9 cellular contexts compared by ENCODE assay signal in the genomic region with DNA sequence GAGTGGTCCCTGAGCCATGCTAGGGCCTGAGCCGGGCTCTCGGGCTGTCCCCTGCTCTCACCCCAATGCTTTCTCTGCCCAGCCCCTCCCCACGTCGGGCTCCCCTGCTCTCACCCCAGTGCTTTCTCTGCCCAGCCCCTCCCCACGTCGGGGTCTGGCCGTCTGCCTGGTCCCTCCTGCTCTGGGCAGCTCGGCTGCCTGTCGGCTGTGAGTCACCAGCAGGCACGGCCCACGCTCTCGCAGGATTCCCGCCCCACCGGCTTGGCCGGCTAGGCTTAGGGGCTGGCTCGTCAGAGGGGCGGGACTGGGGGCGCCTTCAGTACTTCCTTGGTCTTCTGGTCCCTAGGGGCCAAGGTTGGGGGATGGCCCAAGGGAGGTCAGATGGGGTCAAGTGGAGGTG. TPM values are rescaled to one million over a fixed set of nuclear protein-coding genes. Genes with fewer than 3 reads are reported as not detected.
DNase-seq lines count a peak whose midpoint lies in the region; ATAC-seq, FAIRE-seq and TF ChIP-seq lines count a peak whose summit lies in the region.
"Had no signal": no experiment of that assay in that cellular context is flagged by ENCODE, and none has a peak within 500 bp of the region (broad histone marks: within the 10 kb centered on the region; RNA-seq: fewer than 3 reads in every experiment).

No MANE protein-coding gene starts in this region.

- H3K9me3 ChIP-seq in psoas muscle (no peaks in the 10 kb centered on the region), A673 (ENCODE audit: low read depth, low read length, poor library complexity, severe bottlenecking) (peaks cover 5% of the 10 kb centered on the region), small intestine (ENCODE audit: control insufficient read depth, low read depth) (no peaks in the 10 kb centered on the region)

- POLR2A ChIA-PET in A673 (lab: Charles Lee; ENCODE audit: low non-redundant PET) = no interaction called here

- H3K27me3 ChIP-seq in psoas muscle (ENCODE audit: insufficient read depth in 3 of 3, low read length in 2 of 3) = peaks cover 0 to 39% (median 13%) of the 10 kb centered on the region in 3 donors
- no peaks in the 10 kb centered on the region for H3K27me3 ChIP-seq in A673 (replicated peaks; ENCODE audit: insufficient read depth, low read depth, low read length, poor library complexity)
- peaks cover 0 to 2% of the 10 kb centered on the region in 2 donors for H3K27me3 ChIP-seq in small intestine (ENCODE audit: control insufficient read depth in 2 of 2, insufficient read depth in 2 of 2, low read length in 2 of 2)
- H3K27me3 ChIP-seq: cardiac muscle cell had no signal

- DNase-seq in G401 (ENCODE audit: low spot score) (peak; percentile 55), amygdala (lab: John Stamatoyannopoulos, UW) (peak in 47 of 56 donors; percentile 16 to 83 (median 57)), cardiac septum (ENCODE audit: low spot score) (peak; percentile 85), psoas muscle (peak; percentile 61 to 63), A673 (ENCODE audit: low spot score) (no peak), small intestine (no peak), DMS153 treated with DMSO at 0.1 percent for 48 hours (lab: John Stamatoyannopoulos, UW; ENCODE audit: unreplicated experiment) (no peak)

- CTCF ChIA-PET in A673 (lab: Charles Lee) = no interaction called here

- ATAC-seq in psoas muscle (peak; percentile 42 to 52 (median 43)), HG03354 (IDR thresholded peaks at IDR 0.05; ENCODE audit: poor library complexity, severe bottlenecking, unreplicated experiment) (no peak)

- in situ Hi-C loops in G401 (cut with HindIII; ENCODE audit: low sequenced_read_pairs) = no loop called here

- TF ChIP-seq CTCF in psoas muscle (IDR thresholded peaks at IDR 0.05) (no peak), A673 (conservative IDR thresholded peaks at IDR 0.05; ENCODE audit: low read depth, low read length) (no peak)

- intact Hi-C loops in cardiac septum (cut with DNase I) = no loop called here
- intact Hi-C loops in psoas muscle (cut with DNase I) = no loop called here
- intact Hi-C loops in A673 (cut with micrococcal nuclease; ENCODE audit: unreplicated experiment) = no loop called here

- H3K4me3 ChIP-seq in psoas muscle = no peak overlapping the region
- H3K4me3 ChIP-seq in A673 (ENCODE audit: low read depth, low read length, poor library complexity, severe bottlenecking) = no peak overlapping the region
- H3K4me3 ChIP-seq in small intestine (ENCODE audit: low read depth in 1 of 2, low read length in 2 of 2) = no peak overlapping the region
- H3K4me3 ChIP-seq: cardiac muscle cell had no signal

- BruUV-seq in A673 (replicated peaks; lab: Mats Ljungman, UMichigan) = no TSS peak

- no peaks in the 10 kb centered on the region for H3K36me3 ChIP-seq in psoas muscle (ENCODE audit: insufficient read depth in 1 of 2, low read depth in 1 of 2)
- no peaks in the 10 kb centered on the region for H3K36me3 ChIP-seq in A673 (ENCODE audit: insufficient read depth, low read length, poor library complexity, severe bottlenecking)
- H3K36me3 ChIP-seq in small intestine (ENCODE audit: control insufficient read depth in 2 of 2, insufficient read depth in 2 of 2, low read length in 2 of 2) = no peaks in the 10 kb centered on the region
- H3K36me3 ChIP-seq: cardiac muscle cell had no signal

- no peak for FAIRE-seq in small intestine (lab: Jason Lieb, UNC)

- 38 to 50% (median 38%) methylated on average over 16 to 18 of the region's 18 CpGs for WGBS in psoas muscle, 3 donors
- 40 to 44% (median 40%) methylated on average over 16 to 18 of the region's 18 CpGs for WGBS in small intestine, 3 donors

- no peak overlapping the region for H3K27ac ChIP-seq in psoas muscle
- no peak overlapping the region for H3K27ac ChIP-seq in A673 (ENCODE audit: low read depth, low read length, poor library complexity, severe bottlenecking)
- H3K27ac ChIP-seq in small intestine (ENCODE audit: low read depth in 1 of 2, low read length in 1 of 2) = no peak overlapping the region
- H3K27ac ChIP-seq: cardiac muscle cell had no signal

- H3K4me1 ChIP-seq in psoas muscle (peaks cover 11% of the 10 kb centered on the region), A673 (ENCODE audit: insufficient read depth, low read length, poor library complexity, severe bottlenecking) (no peaks in the 10 kb centered on the region), small intestine (ENCODE audit: control insufficient read depth in 2 of 2, insufficient read depth in 1 of 2, low read depth in 1 of 2, low read length in 1 of 2) (peaks cover 2 to 3% of the 10 kb centered on the region in 2 donors)

RNA-seq across cellular contexts. Expression of gene BOK, which starts 3.3 kb away (rescaled TPM):
- total RNA-seq in G401 (2014; rRNA removed; shearing (Covaris generic)) = 26.9 and 36.3 TPM in 2 replicates
- 4.5 TPM for total RNA-seq in cardiac septum
- 1 to 10 TPM; 1.3 to 3.9 (median 3.2) TPM for total RNA-seq in psoas muscle
- 10 to 100 TPM in 1 of 3 donors, 1 to 10 TPM in 2; 1.3 to 12.8 (median 3.9) TPM for polyA plus RNA-seq in psoas muscle
- total RNA-seq in A673 (2021) = 2.7 and 4.0 TPM in 2 replicates
- 10 to 100 TPM in 2 of 3 donors, 1 to 10 TPM in 1; 4.5 to 15.5 (median 14.9) TPM for polyA plus RNA-seq in small intestine

RNA-seq across cellular contexts. Expression of gene STK25, which starts 53.4 kb away (rescaled TPM):
- 299 and 330 TPM in 2 replicates for total RNA-seq in G401 (2014; rRNA removed; shearing (Covaris generic))
- total RNA-seq in cardiac septum = 95.9 TPM
- 100 to 1,000 TPM; 268 to 382 (median 276) TPM for total RNA-seq in psoas muscle
- 100 to 1,000 TPM; 227 to 489 (median 385) TPM for polyA plus RNA-seq in psoas muscle
- 171 and 190 TPM in 2 replicates for total RNA-seq in A673 (2021)
- 100 to 1,000 TPM; 125 to 190 (median 175) TPM for polyA plus RNA-seq in small intestine

Comparison
In these comparisons a context has a peak if more than half of its experiments do, and no peak if none do; other contexts are left out.
1. DNase-seq: peak in G401 (single experiment), amygdala (47 of 56), cardiac septum (single experiment) and psoas muscle (2 of 2); none in A673 (single experiment), small intestine (single experiment) and DMS153 treated with DMSO at 0.1 percent for 48 hours (single experiment).